19 cellular contexts compared by ENCODE assay signal in the genomic region with DNA sequence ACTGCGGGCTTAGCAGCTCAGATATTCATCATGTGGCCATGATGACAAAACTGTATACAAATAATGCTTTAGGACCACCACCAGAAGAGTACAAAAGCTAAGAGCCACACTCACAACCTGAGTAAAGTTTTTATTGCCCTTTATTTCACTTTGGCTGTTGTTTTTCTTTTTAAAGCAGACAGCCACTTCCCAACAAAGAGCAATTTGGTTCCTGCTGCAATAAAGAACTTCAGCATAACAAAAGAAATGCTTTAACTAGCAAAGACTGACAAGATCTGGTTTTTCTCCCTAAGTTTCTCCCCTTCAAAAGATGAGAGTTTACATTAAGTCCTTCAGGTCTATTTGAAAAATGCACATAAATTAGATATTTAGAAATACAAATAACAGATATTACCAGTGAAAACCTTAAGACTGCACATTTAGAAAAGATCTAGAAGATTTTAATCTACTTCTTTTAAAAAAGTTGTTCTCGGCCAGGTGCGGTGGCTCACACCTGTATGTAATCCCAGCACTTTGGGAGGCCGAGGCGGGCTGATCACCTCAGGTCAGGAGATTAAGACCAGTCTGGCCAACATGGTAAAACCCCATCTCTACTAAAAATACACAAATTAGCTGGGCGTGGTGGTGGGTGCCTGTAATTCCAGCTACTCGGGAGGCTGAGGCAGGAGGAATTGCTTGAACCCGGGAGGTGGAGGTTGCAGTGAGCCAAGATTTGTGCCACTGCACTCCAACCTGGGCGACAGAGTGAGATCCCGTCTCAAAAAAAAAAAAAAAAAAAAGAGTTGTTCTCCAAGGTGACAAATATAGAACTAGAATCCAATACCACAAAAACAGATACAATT. TPM values are rescaled to one million over a fixed set of nuclear protein-coding genes. Genes with fewer than 3 reads are reported as not detected.
DNase-seq lines count a peak whose midpoint lies in the region; ATAC-seq, FAIRE-seq and TF ChIP-seq lines count a peak whose summit lies in the region.
"Had no signal": no experiment of that assay in that cellular context is flagged by ENCODE, and none has a peak within 500 bp of the region (broad histone marks: within the 10 kb centered on the region; RNA-seq: fewer than 3 reads in every experiment).

No MANE protein-coding gene starts in this region.

- H3K27me3 Mint-ChIP-seq in WTC11 (ENCODE audit: low read depth): no peaks in the 10 kb centered on the region

- H3K4me1 Mint-ChIP-seq in WTC11: peaks cover 16% of the 10 kb centered on the region
- H3K4me1 Mint-ChIP-seq: CD14-positive monocyte had no signal

- H3K36me3 ChIP-seq in A673 (ENCODE audit: insufficient read depth, low read length, poor library complexity, severe bottlenecking) (peaks cover 63% of the 10 kb centered on the region), H7 (replicated peaks; ENCODE audit: control insufficient read depth, insufficient read depth, low read length) (peaks cover 7% of the 10 kb centered on the region)

- H3K36me3 Mint-ChIP-seq in WTC11: peaks cover 62% of the 10 kb centered on the region

- CTCF ChIA-PET in A673 (lab: Charles Lee): no interaction called here
- CTCF ChIA-PET in WTC11 (lab: Charles Lee): interaction anchor here (0.7 to 1.1 kb wide), 2 partner anchors 123 to 307 kb away, joined by 3 to 4 read pairs; no protein-coding TSS in a partner anchor

- H3K4me3 Mint-ChIP-seq in WTC11: peak overlapping the region; percentile 35; the same call in 1 of the 2 replicates
- H3K4me3 Mint-ChIP-seq: CD14-positive monocyte had no signal

- no peak for FAIRE-seq in D721Med (lab: Jason Lieb, UNC)
- FAIRE-seq: A549, G401.6 had no signal

- ATAC-seq in WTC11: peak; percentile 73
- ATAC-seq: A549 had no signal

- H3K9me3 ChIP-seq in A673 (ENCODE audit: low read depth, low read length, poor library complexity, severe bottlenecking): no peaks in the 10 kb centered on the region
- H3K9me3 ChIP-seq: A549, MG63 had no signal

- H3K4me3 ChIP-seq in A673 (ENCODE audit: low read depth, low read length, poor library complexity, severe bottlenecking) (no peak overlapping the region), H7 (ENCODE audit: insufficient read depth, low read depth, low read length) (no peak overlapping the region)
- H3K4me3 ChIP-seq: A549, MG63, PC-9 had no signal

- no TSS peak for BruUV-seq in A673 (replicated peaks; lab: Mats Ljungman, UMichigan)

- no peak for DNase-seq in A673 (ENCODE audit: low spot score)
- DNase-seq in H7: peak; percentile 16
- DNase-seq in WTC11 (ENCODE audit: low spot score): peak; percentile 19
- DNase-seq in iPS-NIHi11 (ENCODE audit: low spot score): peak; percentile 37
- DNase-seq in D721Med (ENCODE audit: insufficient read length, low spot score): no peak
- no peak for DNase-seq in NCI-H2227 treated with DMSO at 0.1 percent for 48 hours (lab: John Stamatoyannopoulos, UW)
- no peak for DNase-seq in DMS 273 (lab: John Stamatoyannopoulos, UW; ENCODE audit: unreplicated experiment)
- DNase-seq in A172 (ENCODE audit: low spot score): no peak
- DNase-seq: DMS79, MG63, NCI-H1092 treated with DMSO at 0.1 percent for 48 hours, NCI-H1694 treated with DMSO at 0.1 percent for 48 hours, NCI-H446, PC-9 had no signal

- POLR2A ChIA-PET in A673 (lab: Charles Lee; ENCODE audit: low non-redundant PET) (no interaction called here), WTC11 (lab: Charles Lee) (interaction anchor here (1.2 kb wide), 1 partner anchor 18 kb away, joined by 3 read pairs; no protein-coding TSS in a partner anchor)

- no peaks in the 10 kb centered on the region for H3K4me1 ChIP-seq in A673 (ENCODE audit: insufficient read depth, low read length, poor library complexity, severe bottlenecking)
- H3K4me1 ChIP-seq: A549 had no signal

- H3K27ac ChIP-seq in A673 (ENCODE audit: low read depth, low read length, poor library complexity, severe bottlenecking): peak overlapping the region; percentile 4
- H3K27ac ChIP-seq: A549, HL-60, KMS-11, PC-9 had no signal

- no peak for TF ChIP-seq CTCF in A673 (conservative IDR thresholded peaks at IDR 0.05; ENCODE audit: low read depth, low read length)
- no peak for TF ChIP-seq CTCF in WTC11 (IDR thresholded peaks at IDR 0.05)
- no peak for TF ChIP-seq CTCF in D721Med (IDR thresholded peaks at IDR 0.05; ENCODE audit: insufficient read depth, missing control alignments)

- intact Hi-C loops in A673 (cut with micrococcal nuclease; ENCODE audit: unreplicated experiment): no loop called here

- no peaks in the 10 kb centered on the region for H3K9me3 Mint-ChIP-seq in WTC11
- H3K9me3 Mint-ChIP-seq: CD14-positive monocyte had no signal

- H3K27ac Mint-ChIP-seq in WTC11: peak overlapping the region; percentile 99

- H3K27me3 ChIP-seq in A673 (replicated peaks; ENCODE audit: insufficient read depth, low read depth, low read length, poor library complexity): no peaks in the 10 kb centered on the region
- H3K27me3 ChIP-seq in H7 (ENCODE audit: control insufficient read depth, insufficient read depth, low read length): no peaks in the 10 kb centered on the region
- H3K27me3 ChIP-seq: MG63 had no signal

TF ChIP-seq in WTC11, 78 proteins besides CTCF, POLR2A, EP300 and RAD21:
- TF ChIP-seq NFYB (CRISPR knock-in tag; conservative IDR thresholded peaks at IDR 0.05; ENCODE audit: low read depth) (no peak), GTF2I (CRISPR knock-in tag; conservative IDR thresholded peaks at IDR 0.05) (0 out of 2 replicates have a peak, but pooled peaks have one; percentile 39), ZNF121 (CRISPR knock-in tag; IDR thresholded peaks at IDR 0.05) (peak; percentile 93)

RNA-seq across cellular contexts. Expression of a gene that starts 59.4 kb away (rescaled TPM):
- total RNA-seq in A673 (2021): 47.0 and 49.4 TPM in 2 replicates
- 33.5 and 44.9 TPM in 2 replicates for total RNA-seq in H7 (2014; rRNA removed; shearing (Covaris generic))
- total RNA-seq in WTC11 (2021): 41.7 to 48.0 TPM (median 41.8 TPM) in 3 replicates
- total RNA-seq in A172 (2014; rRNA removed; shearing (Covaris generic)): 44.2 and 53.0 TPM in 2 replicates

Comparison
In these comparisons a context has a peak if more than half of its experiments do, and no peak if none do; other contexts are left out.
1. DNase-seq: peak in H7 (single experiment), WTC11 (single experiment) and iPS-NIHi11 (single experiment); none in A673 (single experiment), D721Med (single experiment), NCI-H2227 treated with DMSO at 0.1 percent for 48 hours (single experiment), DMS 273 (single experiment) and A172 (single experiment).